ENCODE assay signal across 31 cellular contexts in genomic region chr2:120029672-120030640, GRCh38.
"Had no signal": no experiment of that assay in that cellular context is flagged by ENCODE, and none has a peak within 500 bp of the region (broad histone marks: within the 10 kb centered on the region; RNA-seq: fewer than 3 reads in every experiment).

No MANE protein-coding gene starts in this region.

- H3K9me3 ChIP-seq: breast epithelium, esophagus squamous epithelium, upper lobe of right lung had no signal

- H3K27me3 ChIP-seq: breast epithelium, esophagus squamous epithelium, heart left ventricle, upper lobe of right lung had no signal

- H3K27me3 Mint-ChIP-seq: activated CD4-positive, alpha-beta memory T cell treated with anti-CD3 and anti-CD28 coated beads for 36 hours; activated CD4-positive, alpha-beta T cell treated with anti-CD3 and anti-CD28 coated beads, Interleukin-2, amount 10 ng/mL, durations not matched to agents 24 days and 14 days; activated naive CD4-positive, alpha-beta T cell treated with anti-CD3 and anti-CD28 coated beads, Interleukin-2, amount 10 ng/mL, durations not matched to agents 7 days and 5 days; central memory CD8-positive, alpha-beta T cell; T-helper 17 cell had no signal

- FAIRE-seq: endometrium, islet of Langerhans had no signal

- H3K36me3 ChIP-seq: breast epithelium, upper lobe of right lung had no signal

- ATAC-seq: heart left ventricle; left cardiac atrium; left ventricle myocardium superior; sciatic nerve; stimulated activated naive CD8-positive, alpha-beta T cell treated with anti-CD3 and anti-CD28 coated beads, Interleukin-15, Interleukin-2, amounts not matched to agents 100 U/mL and 50 U/mL, for 24 hours; T-helper 17 cell; upper lobe of right lung had no signal

- H3K4me3 Mint-ChIP-seq: activated CD4-positive, alpha-beta memory T cell treated with anti-CD3 and anti-CD28 coated beads for 36 hours; activated CD4-positive, alpha-beta T cell treated with anti-CD3 and anti-CD28 coated beads, Interleukin-2, amount 10 ng/mL, durations not matched to agents 24 days and 14 days; activated naive CD4-positive, alpha-beta T cell treated with anti-CD3 and anti-CD28 coated beads, Interleukin-2, amount 10 ng/mL, durations not matched to agents 7 days and 5 days; activated T-helper 1 cell treated with anti-CD3 and anti-CD28 coated beads, Interleukin-12 subunit alpha, Interleukin-12 subunit beta, Interleukin-2, Interleukin-4 antibody, amounts not matched to agents 30 ng/mL and 10 ng/mL and 1 ng/mL, durations not matched to agents 14 hours and 24 hours and 36 hours; central memory CD8-positive, alpha-beta T cell; nephron; T-helper 17 cell had no signal

- H3K4me1 ChIP-seq: breast epithelium, upper lobe of right lung had no signal

- H3K27ac ChIP-seq: breast epithelium, epithelial cell of prostate, esophagus squamous epithelium, heart left ventricle, skin epidermis, upper lobe of right lung, WERI-Rb-1 had no signal

- H3K9me3 Mint-ChIP-seq: central memory CD8-positive, alpha-beta T cell had no signal

- H3K27ac Mint-ChIP-seq: activated CD4-positive, alpha-beta memory T cell treated with anti-CD3 and anti-CD28 coated beads for 36 hours; activated CD4-positive, alpha-beta T cell treated with anti-CD3 and anti-CD28 coated beads, Interleukin-2, amount 10 ng/mL, durations not matched to agents 24 days and 14 days; activated naive CD4-positive, alpha-beta T cell treated with anti-CD3 and anti-CD28 coated beads, Interleukin-2, amount 10 ng/mL, durations not matched to agents 7 days and 5 days; activated T-helper 1 cell treated with anti-CD3 and anti-CD28 coated beads, Interleukin-12 subunit alpha, Interleukin-12 subunit beta, Interleukin-2, Interleukin-4 antibody, amounts not matched to agents 30 ng/mL and 10 ng/mL and 1 ng/mL, durations not matched to agents 14 hours and 24 hours and 36 hours; T-helper 17 cell had no signal

- H3K4me3 ChIP-seq: breast epithelium, esophagus squamous epithelium, heart left ventricle, skin epidermis, upper lobe of right lung had no signal

- H3K4me1 Mint-ChIP-seq: activated CD4-positive, alpha-beta T cell treated with anti-CD3 and anti-CD28 coated beads, Interleukin-2, amount 10 ng/mL, durations not matched to agents 24 days and 14 days; activated naive CD4-positive, alpha-beta T cell treated with anti-CD3 and anti-CD28 coated beads, Interleukin-2, amount 10 ng/mL, durations not matched to agents 7 days and 5 days; central memory CD8-positive, alpha-beta T cell had no signal

- DNase-seq: activated CD4-positive, alpha-beta memory T cell treated with anti-CD3 and anti-CD28 coated beads for 36 hours; activated CD4-positive, alpha-beta T cell treated with anti-CD3 and anti-CD28 coated beads, Interleukin-2, amount 10 ng/mL, durations not matched to agents 24 days and 14 days; activated CD4-positive, CD25-positive, alpha-beta regulatory T cell treated with anti-CD3 and anti-CD28 coated beads, Interleukin-2, amount 50 U/mL, for 72 hours; activated CD8-positive, alpha-beta memory T cell treated with anti-CD3 and anti-CD28 coated beads, Interleukin-2, amount 50 U/mL, for 4 hours; activated gamma-delta T cell; activated naive CD4-positive, alpha-beta T cell treated with anti-CD3 and anti-CD28 coated beads, Interleukin-2, amount 10 ng/mL, durations not matched to agents 7 days and 5 days; activated T-cell treated with anti-CD3 and anti-CD28 coated beads, Interleukin-2, amount 50 U/mL, for 1 hour; amygdala; dermis blood vessel endothelial cell; effector CD4-positive, alpha-beta T cell; esophagus squamous epithelium; heart left ventricle; hypothalamus; left cardiac atrium; left ventricle myocardium superior; stimulated activated CD4-positive, alpha-beta T cell treated with anti-CD3 and anti-CD28 coated beads, Interleukin-12 subunit alpha, Interleukin-12 subunit beta, amount 100 ng/mL, for 4 hours; stimulated activated CD4-positive, alpha-beta T cell treated with anti-CD3 and anti-CD28 coated beads, Interleukin-4, amount 100 ng/mL, for 1 hour; stimulated activated naive CD8-positive, alpha-beta T cell treated with anti-CD3 and anti-CD28 coated beads, Interleukin-15, Interleukin-2, amounts not matched to agents 100 U/mL and 50 U/mL, for 24 hours; T-helper 17 cell; T1000; upper lobe of right lung; WERI-Rb-1 had no signal
